Comparison of ENCODE assay signal across 17 cellular contexts in the genomic region with DNA sequence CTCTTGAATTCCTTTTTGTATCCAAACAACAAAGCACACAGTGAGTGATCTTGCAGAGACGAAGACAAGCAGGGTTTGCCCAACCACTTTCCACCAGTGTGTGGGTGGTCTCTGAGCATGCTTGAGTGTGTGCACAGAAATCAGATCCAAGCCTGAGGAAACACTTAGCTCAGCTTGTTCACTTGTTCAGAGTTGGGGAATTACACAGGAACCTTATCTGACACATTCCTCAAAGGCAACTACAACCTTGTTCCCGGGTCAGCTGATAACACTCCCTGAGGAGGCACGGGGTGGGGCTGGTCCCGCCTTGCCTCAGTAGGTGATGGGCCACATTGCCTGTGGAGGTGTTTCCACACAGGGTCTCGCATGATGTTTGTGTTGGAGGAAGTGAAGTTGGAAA.
"Had no signal": no experiment of that assay in that cellular context is flagged by ENCODE, and none has a peak within 500 bp of the region (broad histone marks: within the 10 kb centered on the region; RNA-seq: fewer than 3 reads in every experiment).

No MANE protein-coding gene starts in this region.

- H3K36me3 ChIP-seq: right lobe of liver, vagina had no signal

- H3K27ac Mint-ChIP-seq: activated naive CD4-positive, alpha-beta T cell treated with anti-CD3 and anti-CD28 coated beads for 36 hours; activated naive CD8-positive, alpha-beta T cell treated with anti-CD3 and anti-CD28 coated beads, Interleukin-2, amount 50 U/mL, for 24 hours; effector memory CD8-positive, alpha-beta T cell; memory B cell; natural killer cell treated with Interleukin-12 subunit alpha and Interleukin-12 subunit beta and Interleukin-15 and Interleukin-18, amount 100 ng/mL, for 72 hours; progenitor cell of endocrine pancreas; T-cell had no signal

- ATAC-seq: activated CD4-positive, CD25-positive, alpha-beta regulatory T cell treated with anti-CD3 and anti-CD28 coated beads, Interleukin-2, amount 50 U/mL, for 24 hours; activated naive CD8-positive, alpha-beta T cell treated with anti-CD3 and anti-CD28 coated beads, Interleukin-2, amount 50 U/mL, for 24 hours; effector memory CD8-positive, alpha-beta T cell; right lobe of liver; T-cell had no signal

- H3K36me3 Mint-ChIP-seq: memory B cell; natural killer cell treated with Interleukin-12 subunit alpha and Interleukin-12 subunit beta and Interleukin-15 and Interleukin-18, amount 100 ng/mL, for 72 hours; T-cell had no signal

- H3K4me3 ChIP-seq: ascending aorta, right lobe of liver, vagina had no signal

- H3K4me3 Mint-ChIP-seq: activated naive CD4-positive, alpha-beta T cell treated with anti-CD3 and anti-CD28 coated beads for 36 hours; activated naive CD8-positive, alpha-beta T cell treated with anti-CD3 and anti-CD28 coated beads, Interleukin-2, amount 50 U/mL, for 24 hours; effector memory CD8-positive, alpha-beta T cell; memory B cell; natural killer cell treated with Interleukin-12 subunit alpha and Interleukin-12 subunit beta and Interleukin-15 and Interleukin-18, amount 100 ng/mL, for 72 hours; T-cell had no signal

- H3K4me1 ChIP-seq: ascending aorta, right lobe of liver, vagina had no signal

- H3K4me1 Mint-ChIP-seq: activated naive CD8-positive, alpha-beta T cell treated with anti-CD3 and anti-CD28 coated beads, Interleukin-2, amount 50 U/mL, for 24 hours; memory B cell; T-cell had no signal

- H3K9me3 ChIP-seq: ascending aorta, right lobe of liver, vagina had no signal

- FAIRE-seq: frontal cortex had no signal

- H3K27me3 ChIP-seq: ascending aorta, right lobe of liver, vagina had no signal

- H3K9me3 Mint-ChIP-seq: activated naive CD4-positive, alpha-beta T cell treated with anti-CD3 and anti-CD28 coated beads for 36 hours; activated naive CD8-positive, alpha-beta T cell treated with anti-CD3 and anti-CD28 coated beads, Interleukin-2, amount 50 U/mL, for 24 hours; effector memory CD8-positive, alpha-beta T cell; memory B cell; natural killer cell treated with Interleukin-12 subunit alpha and Interleukin-12 subunit beta and Interleukin-15 and Interleukin-18, amount 100 ng/mL, for 72 hours; T-cell had no signal

- DNase-seq: activated naive CD4-positive, alpha-beta T cell treated with anti-CD3 and anti-CD28 coated beads for 36 hours; activated naive CD8-positive, alpha-beta T cell treated with anti-CD3 and anti-CD28 coated beads, Interleukin-2, amount 50 U/mL, for 24 hours; activated T-cell treated with anti-CD3 and anti-CD28 coated beads for 4 hours; dermis blood vessel endothelial cell; effector memory CD8-positive, alpha-beta T cell; right lobe of liver; stimulated activated CD4-positive, alpha-beta T cell treated with anti-CD3 and anti-CD28 coated beads, Interleukin-1b, Interleukin-23, amount 100 ng/mL, for 48 hours; T-cell; T-helper 9 cell had no signal

- H3K27ac ChIP-seq: ascending aorta, epithelial cell of prostate, right lobe of liver, vagina had no signal
